Comparison of ENCODE assay signal across 1 cellular context in the genomic region with DNA sequence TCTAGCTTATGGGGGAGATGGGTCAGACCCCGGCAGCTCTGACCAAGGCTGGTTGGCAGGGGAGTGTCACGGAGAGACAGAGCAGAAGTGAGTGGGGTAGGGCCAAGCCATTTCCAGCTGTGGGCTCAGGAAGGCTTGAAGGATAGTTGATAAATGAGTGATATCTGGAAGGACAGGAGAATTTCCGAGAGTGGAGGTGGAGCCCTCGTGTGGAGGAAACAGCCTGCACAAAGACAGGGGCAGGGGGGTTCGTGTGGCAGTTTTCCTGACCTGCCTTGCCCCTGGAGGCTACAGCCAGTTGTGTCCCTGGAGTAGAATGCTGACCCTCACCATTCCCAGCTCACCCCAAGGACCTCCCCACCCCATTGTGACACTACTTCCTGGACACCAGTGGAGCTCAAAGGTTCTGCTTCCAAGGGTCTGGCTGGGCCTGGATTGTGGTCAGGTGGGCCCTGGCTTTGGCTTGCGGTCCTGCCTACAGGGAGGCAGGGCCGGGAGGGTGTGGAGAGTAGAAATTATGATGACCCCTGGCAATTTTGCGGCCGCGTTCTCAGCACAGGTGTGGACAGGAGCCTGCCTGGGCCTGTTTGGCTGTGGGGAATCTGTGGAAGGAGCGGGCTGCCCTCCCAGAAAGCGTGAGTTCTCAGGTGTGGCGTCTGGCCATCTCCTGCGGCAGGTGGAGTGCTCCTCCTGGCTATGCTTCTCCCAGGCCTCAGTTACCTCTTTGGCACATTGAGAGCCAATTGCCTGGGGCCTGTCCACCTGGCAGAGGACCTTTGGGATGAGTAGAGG.
A peak's percentile ranks its signal among the peaks of the same experiment; 100 is the strongest.
TF ChIP-seq lines count a peak whose summit lies in the region.

A gene with protein sequence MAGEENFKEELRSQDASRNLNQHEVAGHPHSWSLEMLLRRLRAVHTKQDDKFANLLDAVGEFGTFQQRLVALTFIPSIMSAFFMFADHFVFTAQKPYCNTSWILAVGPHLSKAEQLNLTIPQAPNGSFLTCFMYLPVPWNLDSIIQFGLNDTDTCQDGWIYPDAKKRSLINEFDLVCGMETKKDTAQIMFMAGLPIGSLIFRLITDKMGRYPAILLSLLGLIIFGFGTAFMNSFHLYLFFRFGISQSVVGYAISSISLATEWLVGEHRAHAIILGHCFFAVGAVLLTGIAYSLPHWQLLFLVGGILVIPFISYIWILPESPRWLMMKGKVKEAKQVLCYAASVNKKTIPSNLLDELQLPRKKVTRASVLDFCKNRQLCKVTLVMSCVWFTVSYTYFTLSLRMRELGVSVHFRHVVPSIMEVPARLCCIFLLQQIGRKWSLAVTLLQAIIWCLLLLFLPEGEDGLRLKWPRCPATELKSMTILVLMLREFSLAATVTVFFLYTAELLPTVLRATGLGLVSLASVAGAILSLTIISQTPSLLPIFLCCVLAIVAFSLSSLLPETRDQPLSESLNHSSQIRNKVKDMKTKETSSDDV (plus strand): TSS at position 400 of the 792 bp plus-strand sequence. CDS start 23,733 bp downstream, outside the sequence.

TF ChIP-seq in HepG2, 621 proteins besides CTCF, POLR2A, EP300 and RAD21 (continues in another document):
- TF ChIP-seq ZNF232 (CRISPR knock-in tag; IDR thresholded peaks at IDR 0.05; ENCODE audit: borderline replicate concordance) (no peak), ZNF672 (CRISPR knock-in tag; IDR thresholded peaks at IDR 0.05) (no peak), MBNL3 (CRISPR knock-in tag; conservative IDR thresholded peaks at IDR 0.05) (no peak), CEBPG (CRISPR knock-in tag; IDR thresholded peaks at IDR 0.05) (no peak), STAG1 (CRISPR knock-in tag; IDR thresholded peaks at IDR 0.05) (peak; percentile 66), ZNF274 (CRISPR knock-in tag; IDR thresholded peaks at IDR 0.05) (no peak), ZNF703 (CRISPR knock-in tag; IDR thresholded peaks at IDR 0.05; ENCODE audit: borderline replicate concordance) (no peak), RAD51 (IDR thresholded peaks at IDR 0.05; ENCODE audit: borderline replicate concordance) (no peak), ATF1 (CRISPR knock-in tag; IDR thresholded peaks at IDR 0.05) (no peak), ZMYM2 (CRISPR knock-in tag; IDR thresholded peaks at IDR 0.05) (no peak), CBX2 (IDR thresholded peaks at IDR 0.05; ENCODE audit: low read depth, low read length) (no peak), CBX2 (CRISPR knock-in tag; IDR thresholded peaks at IDR 0.05; ENCODE audit: low read depth) (no peak), ZSCAN12 (CRISPR knock-in tag; IDR thresholded peaks at IDR 0.05) (no peak), ZBTB38 (CRISPR knock-in tag; IDR thresholded peaks at IDR 0.05) (no peak), ZNF30 (CRISPR knock-in tag; IDR thresholded peaks at IDR 0.05) (no peak), PHF5A (CRISPR knock-in tag; IDR thresholded peaks at IDR 0.05; ENCODE audit: low read depth, unreplicated experiment) (no peak), SMARCE1 (IDR thresholded peaks at IDR 0.05; ENCODE audit: borderline replicate concordance) (no peak), CCDC6 (CRISPR knock-in tag; IDR thresholded peaks at IDR 0.05) (no peak), ZNF563 (CRISPR knock-in tag; IDR thresholded peaks at IDR 0.05) (no peak), ZNF496 (CRISPR knock-in tag; IDR thresholded peaks at IDR 0.05; ENCODE audit: insufficient replicate concordance) (no peak), ZNF317 (CRISPR knock-in tag; IDR thresholded peaks at IDR 0.05) (no peak), ZNF510 (CRISPR knock-in tag; IDR thresholded peaks at IDR 0.05; ENCODE audit: low read depth) (no peak), TOE1 (CRISPR knock-in tag; IDR thresholded peaks at IDR 0.05) (no peak)
- TF ChIP-seq, protein P1, sequence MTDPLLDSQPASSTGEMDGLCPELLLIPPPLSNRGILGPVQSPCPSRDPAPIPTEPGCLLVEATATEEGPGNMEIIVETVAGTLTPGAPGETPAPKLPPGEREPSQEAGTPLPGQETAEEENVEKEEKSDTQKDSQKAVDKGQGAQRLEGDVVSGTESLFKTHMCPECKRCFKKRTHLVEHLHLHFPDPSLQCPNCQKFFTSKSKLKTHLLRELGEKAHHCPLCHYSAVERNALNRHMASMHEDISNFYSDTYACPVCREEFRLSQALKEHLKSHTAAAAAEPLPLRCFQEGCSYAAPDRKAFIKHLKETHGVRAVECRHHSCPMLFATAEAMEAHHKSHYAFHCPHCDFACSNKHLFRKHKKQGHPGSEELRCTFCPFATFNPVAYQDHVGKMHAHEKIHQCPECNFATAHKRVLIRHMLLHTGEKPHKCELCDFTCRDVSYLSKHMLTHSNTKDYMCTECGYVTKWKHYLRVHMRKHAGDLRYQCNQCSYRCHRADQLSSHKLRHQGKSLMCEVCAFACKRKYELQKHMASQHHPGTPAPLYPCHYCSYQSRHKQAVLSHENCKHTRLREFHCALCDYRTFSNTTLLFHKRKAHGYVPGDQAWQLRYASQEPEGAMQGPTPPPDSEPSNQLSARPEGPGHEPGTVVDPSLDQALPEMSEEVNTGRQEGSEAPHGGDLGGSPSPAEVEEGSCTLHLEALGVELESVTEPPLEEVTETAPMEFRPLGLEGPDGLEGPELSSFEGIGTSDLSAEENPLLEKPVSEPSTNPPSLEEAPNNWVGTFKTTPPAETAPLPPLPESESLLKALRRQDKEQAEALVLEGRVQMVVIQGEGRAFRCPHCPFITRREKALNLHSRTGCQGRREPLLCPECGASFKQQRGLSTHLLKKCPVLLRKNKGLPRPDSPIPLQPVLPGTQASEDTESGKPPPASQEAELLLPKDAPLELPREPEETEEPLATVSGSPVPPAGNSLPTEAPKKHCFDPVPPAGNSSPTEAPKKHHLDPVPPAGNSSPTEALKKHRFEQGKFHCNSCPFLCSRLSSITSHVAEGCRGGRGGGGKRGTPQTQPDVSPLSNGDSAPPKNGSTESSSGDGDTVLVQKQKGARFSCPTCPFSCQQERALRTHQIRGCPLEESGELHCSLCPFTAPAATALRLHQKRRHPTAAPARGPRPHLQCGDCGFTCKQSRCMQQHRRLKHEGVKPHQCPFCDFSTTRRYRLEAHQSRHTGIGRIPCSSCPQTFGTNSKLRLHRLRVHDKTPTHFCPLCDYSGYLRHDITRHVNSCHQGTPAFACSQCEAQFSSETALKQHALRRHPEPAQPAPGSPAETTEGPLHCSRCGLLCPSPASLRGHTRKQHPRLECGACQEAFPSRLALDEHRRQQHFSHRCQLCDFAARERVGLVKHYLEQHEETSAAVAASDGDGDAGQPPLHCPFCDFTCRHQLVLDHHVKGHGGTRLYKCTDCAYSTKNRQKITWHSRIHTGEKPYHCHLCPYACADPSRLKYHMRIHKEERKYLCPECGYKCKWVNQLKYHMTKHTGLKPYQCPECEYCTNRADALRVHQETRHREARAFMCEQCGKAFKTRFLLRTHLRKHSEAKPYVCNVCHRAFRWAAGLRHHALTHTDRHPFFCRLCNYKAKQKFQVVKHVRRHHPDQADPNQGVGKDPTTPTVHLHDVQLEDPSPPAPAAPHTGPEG (CRISPR knock-in tag; IDR thresholded peaks at IDR 0.05) = no peak
- TF ChIP-seq, protein P2, sequence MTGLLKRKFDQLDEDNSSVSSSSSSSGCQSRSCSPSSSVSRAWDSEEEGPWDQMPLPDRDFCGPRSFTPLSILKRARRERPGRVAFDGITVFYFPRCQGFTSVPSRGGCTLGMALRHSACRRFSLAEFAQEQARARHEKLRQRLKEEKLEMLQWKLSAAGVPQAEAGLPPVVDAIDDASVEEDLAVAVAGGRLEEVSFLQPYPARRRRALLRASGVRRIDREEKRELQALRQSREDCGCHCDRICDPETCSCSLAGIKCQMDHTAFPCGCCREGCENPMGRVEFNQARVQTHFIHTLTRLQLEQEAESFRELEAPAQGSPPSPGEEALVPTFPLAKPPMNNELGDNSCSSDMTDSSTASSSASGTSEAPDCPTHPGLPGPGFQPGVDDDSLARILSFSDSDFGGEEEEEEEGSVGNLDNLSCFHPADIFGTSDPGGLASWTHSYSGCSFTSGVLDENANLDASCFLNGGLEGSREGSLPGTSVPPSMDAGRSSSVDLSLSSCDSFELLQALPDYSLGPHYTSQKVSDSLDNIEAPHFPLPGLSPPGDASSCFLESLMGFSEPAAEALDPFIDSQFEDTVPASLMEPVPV (CRISPR knock-in tag; IDR thresholded peaks at IDR 0.05) = no peak
- TF ChIP-seq, protein P3, sequence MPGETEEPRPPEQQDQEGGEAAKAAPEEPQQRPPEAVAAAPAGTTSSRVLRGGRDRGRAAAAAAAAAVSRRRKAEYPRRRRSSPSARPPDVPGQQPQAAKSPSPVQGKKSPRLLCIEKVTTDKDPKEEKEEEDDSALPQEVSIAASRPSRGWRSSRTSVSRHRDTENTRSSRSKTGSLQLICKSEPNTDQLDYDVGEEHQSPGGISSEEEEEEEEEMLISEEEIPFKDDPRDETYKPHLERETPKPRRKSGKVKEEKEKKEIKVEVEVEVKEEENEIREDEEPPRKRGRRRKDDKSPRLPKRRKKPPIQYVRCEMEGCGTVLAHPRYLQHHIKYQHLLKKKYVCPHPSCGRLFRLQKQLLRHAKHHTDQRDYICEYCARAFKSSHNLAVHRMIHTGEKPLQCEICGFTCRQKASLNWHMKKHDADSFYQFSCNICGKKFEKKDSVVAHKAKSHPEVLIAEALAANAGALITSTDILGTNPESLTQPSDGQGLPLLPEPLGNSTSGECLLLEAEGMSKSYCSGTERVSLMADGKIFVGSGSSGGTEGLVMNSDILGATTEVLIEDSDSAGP (CRISPR knock-in tag; IDR thresholded peaks at IDR 0.05; ENCODE audit: borderline replicate concordance) = peak; percentile 44; the same call in 1 of the 2 replicates
- TF ChIP-seq, protein P4, sequence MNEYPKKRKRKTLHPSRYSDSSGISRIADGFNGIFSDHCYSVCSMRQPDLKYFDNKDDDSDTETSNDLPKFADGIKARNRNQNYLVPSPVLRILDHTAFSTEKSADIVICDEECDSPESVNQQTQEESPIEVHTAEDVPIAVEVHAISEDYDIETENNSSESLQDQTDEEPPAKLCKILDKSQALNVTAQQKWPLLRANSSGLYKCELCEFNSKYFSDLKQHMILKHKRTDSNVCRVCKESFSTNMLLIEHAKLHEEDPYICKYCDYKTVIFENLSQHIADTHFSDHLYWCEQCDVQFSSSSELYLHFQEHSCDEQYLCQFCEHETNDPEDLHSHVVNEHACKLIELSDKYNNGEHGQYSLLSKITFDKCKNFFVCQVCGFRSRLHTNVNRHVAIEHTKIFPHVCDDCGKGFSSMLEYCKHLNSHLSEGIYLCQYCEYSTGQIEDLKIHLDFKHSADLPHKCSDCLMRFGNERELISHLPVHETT (CRISPR knock-in tag; conservative IDR thresholded peaks at IDR 0.05) = no peak
- TF ChIP-seq, protein P5, sequence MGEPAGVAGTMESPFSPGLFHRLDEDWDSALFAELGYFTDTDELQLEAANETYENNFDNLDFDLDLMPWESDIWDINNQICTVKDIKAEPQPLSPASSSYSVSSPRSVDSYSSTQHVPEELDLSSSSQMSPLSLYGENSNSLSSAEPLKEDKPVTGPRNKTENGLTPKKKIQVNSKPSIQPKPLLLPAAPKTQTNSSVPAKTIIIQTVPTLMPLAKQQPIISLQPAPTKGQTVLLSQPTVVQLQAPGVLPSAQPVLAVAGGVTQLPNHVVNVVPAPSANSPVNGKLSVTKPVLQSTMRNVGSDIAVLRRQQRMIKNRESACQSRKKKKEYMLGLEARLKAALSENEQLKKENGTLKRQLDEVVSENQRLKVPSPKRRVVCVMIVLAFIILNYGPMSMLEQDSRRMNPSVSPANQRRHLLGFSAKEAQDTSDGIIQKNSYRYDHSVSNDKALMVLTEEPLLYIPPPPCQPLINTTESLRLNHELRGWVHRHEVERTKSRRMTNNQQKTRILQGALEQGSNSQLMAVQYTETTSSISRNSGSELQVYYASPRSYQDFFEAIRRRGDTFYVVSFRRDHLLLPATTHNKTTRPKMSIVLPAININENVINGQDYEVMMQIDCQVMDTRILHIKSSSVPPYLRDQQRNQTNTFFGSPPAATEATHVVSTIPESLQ (CRISPR knock-in tag; conservative IDR thresholded peaks at IDR 0.05) = no peak
- TF ChIP-seq, protein P6, sequence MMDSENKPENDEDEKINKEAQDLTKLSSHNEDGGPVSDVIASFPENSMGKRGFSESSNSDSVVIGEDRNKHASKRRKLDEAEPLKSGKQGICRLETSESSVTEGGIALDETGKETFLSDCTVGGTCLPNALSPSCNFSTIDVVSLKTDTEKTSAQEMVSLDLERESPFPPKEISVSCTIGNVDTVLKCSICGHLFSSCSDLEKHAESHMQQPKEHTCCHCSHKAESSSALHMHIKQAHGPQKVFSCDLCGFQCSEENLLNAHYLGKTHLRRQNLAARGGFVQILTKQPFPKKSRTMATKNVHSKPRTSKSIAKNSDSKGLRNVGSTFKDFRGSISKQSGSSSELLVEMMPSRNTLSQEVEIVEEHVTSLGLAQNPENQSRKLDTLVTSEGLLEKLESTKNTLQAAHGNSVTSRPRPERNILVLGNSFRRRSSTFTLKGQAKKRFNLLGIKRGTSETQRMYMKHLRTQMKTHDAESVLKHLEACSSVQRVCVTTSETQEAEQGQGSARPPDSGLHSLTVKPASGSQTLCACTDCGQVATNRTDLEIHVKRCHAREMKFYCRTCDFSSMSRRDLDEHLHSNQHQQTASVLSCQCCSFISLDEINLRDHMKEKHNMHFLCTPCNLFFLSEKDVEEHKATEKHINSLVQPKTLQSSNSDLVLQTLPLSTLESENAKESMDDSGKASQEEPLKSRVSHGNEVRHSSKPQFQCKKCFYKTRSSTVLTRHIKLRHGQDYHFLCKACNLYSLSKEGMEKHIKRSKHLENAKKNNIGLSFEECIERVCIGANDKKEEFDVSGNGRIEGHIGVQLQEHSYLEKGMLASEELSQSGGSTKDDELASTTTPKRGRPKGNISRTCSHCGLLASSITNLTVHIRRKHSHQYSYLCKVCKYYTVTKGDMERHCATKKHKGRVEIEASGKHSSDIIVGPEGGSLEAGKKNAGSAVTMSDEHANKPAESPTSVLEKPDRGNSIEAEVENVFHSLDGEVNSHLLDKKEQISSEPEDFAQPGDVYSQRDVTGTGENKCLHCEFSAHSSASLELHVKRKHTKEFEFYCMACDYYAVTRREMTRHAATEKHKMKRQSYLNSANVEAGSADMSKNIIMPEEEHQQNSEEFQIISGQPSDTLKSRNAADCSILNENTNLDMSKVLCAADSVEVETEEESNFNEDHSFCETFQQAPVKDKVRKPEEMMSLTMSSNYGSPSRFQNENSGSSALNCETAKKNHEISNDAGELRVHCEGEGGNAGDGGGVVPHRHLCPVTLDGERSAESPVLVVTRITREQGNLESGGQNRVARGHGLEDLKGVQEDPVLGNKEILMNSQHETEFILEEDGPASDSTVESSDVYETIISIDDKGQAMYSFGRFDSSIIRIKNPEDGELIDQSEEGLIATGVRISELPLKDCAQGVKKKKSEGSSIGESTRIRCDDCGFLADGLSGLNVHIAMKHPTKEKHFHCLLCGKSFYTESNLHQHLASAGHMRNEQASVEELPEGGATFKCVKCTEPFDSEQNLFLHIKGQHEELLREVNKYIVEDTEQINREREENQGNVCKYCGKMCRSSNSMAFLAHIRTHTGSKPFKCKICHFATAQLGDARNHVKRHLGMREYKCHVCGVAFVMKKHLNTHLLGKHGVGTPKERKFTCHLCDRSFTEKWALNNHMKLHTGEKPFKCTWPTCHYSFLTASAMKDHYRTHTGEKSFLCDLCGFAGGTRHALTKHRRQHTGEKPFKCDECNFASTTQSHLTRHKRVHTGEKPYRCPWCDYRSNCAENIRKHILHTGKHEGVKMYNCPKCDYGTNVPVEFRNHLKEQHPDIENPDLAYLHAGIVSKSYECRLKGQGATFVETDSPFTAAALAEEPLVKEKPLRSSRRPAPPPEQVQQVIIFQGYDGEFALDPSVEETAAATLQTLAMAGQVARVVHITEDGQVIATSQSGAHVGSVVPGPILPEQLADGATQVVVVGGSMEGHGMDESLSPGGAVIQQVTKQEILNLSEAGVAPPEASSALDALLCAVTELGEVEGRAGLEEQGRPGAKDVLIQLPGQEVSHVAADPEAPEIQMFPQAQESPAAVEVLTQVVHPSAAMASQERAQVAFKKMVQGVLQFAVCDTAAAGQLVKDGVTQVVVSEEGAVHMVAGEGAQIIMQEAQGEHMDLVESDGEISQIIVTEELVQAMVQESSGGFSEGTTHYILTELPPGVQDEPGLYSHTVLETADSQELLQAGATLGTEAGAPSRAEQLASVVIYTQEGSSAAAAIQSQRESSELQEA (CRISPR knock-in tag; IDR thresholded peaks at IDR 0.05; ENCODE audit: not compliant biosample characterization) = no peak
